12 cellular contexts compared by ENCODE assay signal in the genomic region with DNA sequence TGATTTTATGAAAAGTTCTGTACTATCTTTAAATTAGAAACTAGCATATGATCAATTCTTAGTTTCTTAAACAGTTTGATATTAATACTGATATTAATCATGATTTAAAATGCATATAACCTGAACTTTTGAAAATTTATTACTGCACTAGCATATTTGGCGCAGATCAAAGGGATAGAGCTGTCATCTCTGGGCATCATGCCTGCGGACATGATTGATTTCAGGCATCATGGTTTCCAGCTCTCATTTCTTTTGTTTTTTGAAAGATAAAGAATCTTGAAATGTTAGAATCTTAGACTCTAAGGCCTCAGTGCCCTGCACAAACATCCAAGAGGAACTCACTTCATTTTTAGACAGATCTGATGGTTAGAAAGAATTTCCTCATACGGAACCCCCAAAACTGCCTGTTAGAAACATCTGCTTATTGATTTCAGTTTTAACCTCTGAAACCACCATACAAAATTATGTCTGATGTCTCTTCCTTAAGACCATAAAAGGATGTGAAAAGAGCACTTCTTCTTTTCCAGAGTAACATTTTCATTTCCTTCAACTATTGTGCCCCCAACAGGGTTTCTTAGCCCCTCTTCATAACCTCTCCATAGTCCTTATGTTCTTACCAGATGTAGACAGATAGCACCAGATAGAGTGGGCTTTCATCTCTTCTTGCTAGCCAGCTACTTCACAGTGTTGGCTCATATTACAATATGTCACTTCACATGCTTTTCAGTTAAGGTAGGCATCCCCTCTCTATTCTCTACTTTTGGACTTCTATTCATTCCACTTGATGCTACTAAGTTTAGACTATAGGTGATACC.
DNase-seq lines count a peak whose midpoint lies in the region; ATAC-seq and TF ChIP-seq lines count a peak whose summit lies in the region.
"Had no signal": no experiment of that assay in that cellular context is flagged by ENCODE, and none has a peak within 500 bp of the region (broad histone marks: within the 10 kb centered on the region; RNA-seq: fewer than 3 reads in every experiment).

No MANE protein-coding gene starts in this region.

- no peaks in the 10 kb centered on the region for H3K27me3 ChIP-seq in KMS-11 (ENCODE audit: insufficient read depth, low read depth)
- H3K27me3 ChIP-seq: vagina had no signal

- peak overlapping the region; percentile 33 for H3K4me3 Mint-ChIP-seq in stimulated activated memory B cell treated with anti-CD40 and anti-IgM and Interleukin-4, amounts not matched to agents 10 μg/mL and 1 μg/mL and 100 μg/mL, for 72 hours
- H3K4me3 Mint-ChIP-seq in osteocyte (ENCODE audit: unreplicated experiment) = no peak overlapping the region

- H3K27me3 Mint-ChIP-seq in stimulated activated memory B cell treated with anti-CD40 and anti-IgM and Interleukin-4, amounts not matched to agents 10 μg/mL and 1 μg/mL and 100 μg/mL, for 72 hours = no peaks in the 10 kb centered on the region
- no peaks in the 10 kb centered on the region for H3K27me3 Mint-ChIP-seq in osteocyte (ENCODE audit: unreplicated experiment)

- TF ChIP-seq CTCF in KMS-11 (conservative IDR thresholded peaks at IDR 0.05; ENCODE audit: low read depth, low read length) (no peak), osteocyte (IDR thresholded peaks at IDR 0.05) (no peak)

- ATAC-seq in HG02763 (IDR thresholded peaks at IDR 0.05; ENCODE audit: unreplicated experiment) (peak; percentile 92), left ventricle myocardium superior (no peak), sciatic nerve (no peak)
- peak; percentile 79 for ATAC-seq in stimulated activated memory B cell treated with anti-CD40 and anti-IgM and Interleukin-4, amounts not matched to agents 10 μg/mL and 1 μg/mL and 100 μg/mL, for 72 hours

- H3K9ac ChIP-seq in KMS-11 = no peak overlapping the region

- peaks cover 8% of the 10 kb centered on the region for H3K36me3 Mint-ChIP-seq in stimulated activated memory B cell treated with anti-CD40 and anti-IgM and Interleukin-4, amounts not matched to agents 10 μg/mL and 1 μg/mL and 100 μg/mL, for 72 hours
- no peaks in the 10 kb centered on the region for H3K36me3 Mint-ChIP-seq in osteocyte (ENCODE audit: unreplicated experiment)

- H4K20me1 ChIP-seq in KMS-11 (ENCODE audit: insufficient read depth) = no peaks in the 10 kb centered on the region

- H3K4me1 Mint-ChIP-seq in stimulated activated memory B cell treated with anti-CD40 and anti-IgM and Interleukin-4, amounts not matched to agents 10 μg/mL and 1 μg/mL and 100 μg/mL, for 72 hours = peaks cover 33% of the 10 kb centered on the region
- H3K4me1 Mint-ChIP-seq in osteocyte (ENCODE audit: unreplicated experiment) = peaks cover 2% of the 10 kb centered on the region

- H3K79me2 ChIP-seq in KMS-11 (ENCODE audit: insufficient read depth, low read depth) = no peaks in the 10 kb centered on the region; the same call in 1 of the 2 replicates

- peak; percentile 24 for DNase-seq in SKM-1 treated with dmso at 0.1 percent for 144 hours (lab: John Stamatoyannopoulos, UW; ENCODE audit: unreplicated experiment)
- DNase-seq in SKM-1 (lab: John Stamatoyannopoulos, UW; ENCODE audit: unreplicated experiment) = no peak
- no peak for DNase-seq in osteocyte (ENCODE audit: extremely low spot score, unreplicated experiment)
- no peak for DNase-seq in left ventricle myocardium superior
- no peak for DNase-seq in sciatic nerve (ENCODE audit: low spot score)
- DNase-seq: kidney glomerular epithelial cell; PC-9; stimulated activated CD4-positive, alpha-beta T cell treated with anti-CD3 and anti-CD28 coated beads, Interleukin-12 subunit alpha, Interleukin-12 subunit beta, amount 100 ng/mL, for 4 hours had no signal

- peak overlapping the region; percentile 58 for H3K4me2 ChIP-seq in KMS-11
- H3K4me2 ChIP-seq: PC-9 had no signal

- H2AFZ ChIP-seq in KMS-11 (ENCODE audit: low read depth) = no peak overlapping the region
- H2AFZ ChIP-seq: PC-9 had no signal

- peaks cover 46% of the 10 kb centered on the region for H3K4me1 ChIP-seq in KMS-11 (ENCODE audit: low read depth, poor library complexity, severe bottlenecking)

- intact Hi-C loops in left ventricle myocardium superior (cut with micrococcal nuclease) = no loop called here
- intact Hi-C loops in sciatic nerve (cut with DNase I) = no loop called here

- peak overlapping the region; percentile 27 for H3K27ac ChIP-seq in KMS-11
- H3K27ac ChIP-seq: PC-9, vagina had no signal

- peak overlapping the region; percentile 38 for H3K27ac Mint-ChIP-seq in stimulated activated memory B cell treated with anti-CD40 and anti-IgM and Interleukin-4, amounts not matched to agents 10 μg/mL and 1 μg/mL and 100 μg/mL, for 72 hours
- no peak overlapping the region for H3K27ac Mint-ChIP-seq in osteocyte (ENCODE audit: unreplicated experiment)

- no peak overlapping the region for H3K4me3 ChIP-seq in KMS-11 (IDR thresholded peaks at IDR 0.05; ENCODE audit: insufficient read depth, low read depth, low read length)
- H3K4me3 ChIP-seq: PC-9, vagina had no signal

- no peaks in the 10 kb centered on the region for H3K36me3 ChIP-seq in KMS-11 (ENCODE audit: insufficient read depth)
- H3K36me3 ChIP-seq: vagina had no signal

- H3K9me3 Mint-ChIP-seq in stimulated activated memory B cell treated with anti-CD40 and anti-IgM and Interleukin-4, amounts not matched to agents 10 μg/mL and 1 μg/mL and 100 μg/mL, for 72 hours = no peaks in the 10 kb centered on the region
- H3K9me3 Mint-ChIP-seq in osteocyte (ENCODE audit: unreplicated experiment) = no peaks in the 10 kb centered on the region

Comparison
In these comparisons a context has a peak if more than half of its experiments do, and no peak if none do; other contexts are left out.
1. ATAC-seq: peak in HG02763 (single experiment) and stimulated activated memory B cell treated with anti-CD40 and anti-IgM and Interleukin-4, amounts not matched to agents 10 μg/mL and 1 μg/mL and 100 μg/mL, for 72 hours (single experiment); none in left ventricle myocardium superior (single experiment) and sciatic nerve (single experiment).